In the genomic region with DNA sequence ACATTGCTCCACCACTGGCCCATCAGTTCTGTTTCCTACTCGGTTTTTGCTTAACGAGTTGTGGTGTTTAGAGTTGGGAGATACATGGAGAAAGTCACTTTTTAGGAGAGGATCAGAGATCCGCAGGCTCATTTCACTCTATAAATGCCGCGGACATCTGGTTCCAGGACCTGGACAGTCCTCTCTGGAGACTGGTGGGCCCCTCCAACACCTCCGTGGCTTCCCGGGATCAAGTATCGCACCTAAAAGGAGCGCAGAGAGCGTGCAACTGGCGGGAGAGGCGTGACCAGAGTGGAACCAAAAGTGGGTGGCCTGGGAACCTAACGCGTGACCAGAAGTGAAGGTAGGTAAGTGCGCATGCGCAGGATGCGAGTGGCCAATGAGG, we compare ENCODE assay signal across 8 cellular contexts. TPM values are rescaled to one million over a fixed set of nuclear protein-coding genes. Genes with fewer than 3 reads are reported as not detected.
DNase-seq lines count a peak whose midpoint lies in the region; ATAC-seq and TF ChIP-seq lines count a peak whose summit lies in the region.

No MANE protein-coding gene starts in this region.

- H3K4me1 Mint-ChIP-seq in activated T-helper 2 cell treated with anti-CD3 and anti-CD28 coated beads, Interferon-gamma antibody, Interleukin-2, Interleukin-4, amounts not matched to agents 10 μg/mL and 5 μg/mL and 100 μg/mL, durations not matched to agents 14 hours and 24 hours and 36 hours (ENCODE audit: low read depth), result peaks cover 17% of the 10 kb centered on the region
- no peaks in the 10 kb centered on the region for H3K4me1 Mint-ChIP-seq in glutamatergic neuron (ENCODE audit: low read depth, unreplicated experiment)

- no peaks in the 10 kb centered on the region for H3K9me3 ChIP-seq in uterus

- peak; percentile 92 for DNase-seq in AG09319 (ENCODE audit: extremely low read depth, low read depth)
- DNase-seq in NCI-H2227 treated with DMSO at 0.1 percent for 48 hours (lab: John Stamatoyannopoulos, UW), result peak; percentile 65
- peak; percentile 81 for DNase-seq in activated T-helper 2 cell treated with anti-CD3 and anti-CD28 coated beads, Interferon-gamma antibody, Interleukin-2, Interleukin-4, amounts not matched to agents 10 μg/mL and 5 μg/mL and 100 μg/mL, durations not matched to agents 14 hours and 24 hours and 36 hours (ENCODE audit: low spot score)
- DNase-seq in glutamatergic neuron, result peak; percentile 78
- peak; percentile 93 for DNase-seq in pons (ENCODE audit: low spot score)
- DNase-seq in uterus, result peak; percentile 95 to 98

- peaks cover 0 to under 1% of the 10 kb centered on the region in 2 donors for H3K27me3 ChIP-seq in uterus

- TF ChIP-seq POLR2A in uterus (IDR thresholded peaks at IDR 0.05), result no peak

- H3K27ac Mint-ChIP-seq in activated T-helper 2 cell treated with anti-CD3 and anti-CD28 coated beads, Interferon-gamma antibody, Interleukin-2, Interleukin-4, amounts not matched to agents 10 μg/mL and 5 μg/mL and 100 μg/mL, durations not matched to agents 14 hours and 24 hours and 36 hours, result no peak overlapping the region
- no peak overlapping the region for H3K27ac Mint-ChIP-seq in glutamatergic neuron (ENCODE audit: unreplicated experiment)

- intact Hi-C loops in activated T-helper 2 cell treated with anti-CD3 and anti-CD28 coated beads, Interferon-gamma antibody, Interleukin-2, Interleukin-4, amounts not matched to agents 10 μg/mL and 5 μg/mL and 100 μg/mL, durations not matched to agents 14 hours and 24 hours and 36 hours (cut with micrococcal nuclease), result loop anchor here (2.0 to 10.0 kb wide), 3 partner anchors 182 to 1200 kb away; partner anchors contain the start of genes PIGA, PIR and RBBP7
- intact Hi-C loops in uterus (cut with DNase I; ENCODE audit: low total_unique reads), result no loop called here

- ATAC-seq in GM18499 (IDR thresholded peaks at IDR 0.05; ENCODE audit: insufficient read depth, unreplicated experiment) (peak; percentile 69), HG02885 (IDR thresholded peaks at IDR 0.05; ENCODE audit: poor library complexity, unreplicated experiment) (peak; percentile 78)

- peak overlapping the region; percentile 98 to 99 for H3K27ac ChIP-seq in uterus

- no peaks in the 10 kb centered on the region for H3K36me3 ChIP-seq in uterus

- peaks cover 3% of the 10 kb centered on the region for H3K27me3 Mint-ChIP-seq in activated T-helper 2 cell treated with anti-CD3 and anti-CD28 coated beads, Interferon-gamma antibody, Interleukin-2, Interleukin-4, amounts not matched to agents 10 μg/mL and 5 μg/mL and 100 μg/mL, durations not matched to agents 14 hours and 24 hours and 36 hours (ENCODE audit: low read depth)
- no peaks in the 10 kb centered on the region for H3K27me3 Mint-ChIP-seq in glutamatergic neuron (ENCODE audit: unreplicated experiment)

- peaks cover 6 to 10% of the 10 kb centered on the region in 2 donors for H3K4me1 ChIP-seq in uterus

- H3K4me3 Mint-ChIP-seq in activated T-helper 2 cell treated with anti-CD3 and anti-CD28 coated beads, Interferon-gamma antibody, Interleukin-2, Interleukin-4, amounts not matched to agents 10 μg/mL and 5 μg/mL and 100 μg/mL, durations not matched to agents 14 hours and 24 hours and 36 hours (ENCODE audit: low read depth), result no peak overlapping the region
- no peak overlapping the region for H3K4me3 Mint-ChIP-seq in glutamatergic neuron (ENCODE audit: unreplicated experiment)

- TF ChIP-seq CTCF in AG09319 (IDR thresholded peaks at IDR 0.05; ENCODE audit: low read depth, low read length) (no peak), glutamatergic neuron (IDR thresholded peaks at IDR 0.05; ENCODE audit: partially characterized antibody, unreplicated experiment) (no peak), uterus (IDR thresholded peaks at IDR 0.05) (no peak)

- peak overlapping the region; percentile 71 to 85 for H3K4me3 ChIP-seq in uterus

- no peaks in the 10 kb centered on the region for H3K9me3 Mint-ChIP-seq in activated T-helper 2 cell treated with anti-CD3 and anti-CD28 coated beads, Interferon-gamma antibody, Interleukin-2, Interleukin-4, amounts not matched to agents 10 μg/mL and 5 μg/mL and 100 μg/mL, durations not matched to agents 14 hours and 24 hours and 36 hours
- H3K9me3 Mint-ChIP-seq in glutamatergic neuron (ENCODE audit: unreplicated experiment), result no peaks in the 10 kb centered on the region

- H3K36me3 Mint-ChIP-seq in activated T-helper 2 cell treated with anti-CD3 and anti-CD28 coated beads, Interferon-gamma antibody, Interleukin-2, Interleukin-4, amounts not matched to agents 10 μg/mL and 5 μg/mL and 100 μg/mL, durations not matched to agents 14 hours and 24 hours and 36 hours (ENCODE audit: low read depth), result no peaks in the 10 kb centered on the region
- H3K36me3 Mint-ChIP-seq in glutamatergic neuron (ENCODE audit: unreplicated experiment), result no peaks in the 10 kb centered on the region

RNA-seq across cellular contexts. Expression of gene CLTRN, which starts 9.9 kb away (rescaled TPM):
- total RNA-seq in activated T-helper 2 cell treated with anti-CD3 and anti-CD28 coated beads, Interferon-gamma antibody, Interleukin-2, Interleukin-4, amounts not matched to agents 10 μg/mL and 5 μg/mL and 100 μg/mL, durations not matched to agents 14 hours and 24 hours and 36 hours, result 0.23 and 0.25 TPM in 2 replicates
- total RNA-seq in glutamatergic neuron (ENCODE audit: unreplicated experiment) (0.27 TPM), uterus (1 to 10 TPM in 1 of 4 donors, under 1 TPM in 1, not detected in 2; 0.90 to 1.1 TPM)

Comparison
In these comparisons a context has a peak if more than half of its experiments do, and no peak if none do; other contexts are left out.
1. Peak in every context shown above with its lines: DNase-seq, ATAC-seq, H3K4me3 ChIP-seq and H3K27ac ChIP-seq.